ENCODE assay signal across 9 cellular contexts in the genomic region with DNA sequence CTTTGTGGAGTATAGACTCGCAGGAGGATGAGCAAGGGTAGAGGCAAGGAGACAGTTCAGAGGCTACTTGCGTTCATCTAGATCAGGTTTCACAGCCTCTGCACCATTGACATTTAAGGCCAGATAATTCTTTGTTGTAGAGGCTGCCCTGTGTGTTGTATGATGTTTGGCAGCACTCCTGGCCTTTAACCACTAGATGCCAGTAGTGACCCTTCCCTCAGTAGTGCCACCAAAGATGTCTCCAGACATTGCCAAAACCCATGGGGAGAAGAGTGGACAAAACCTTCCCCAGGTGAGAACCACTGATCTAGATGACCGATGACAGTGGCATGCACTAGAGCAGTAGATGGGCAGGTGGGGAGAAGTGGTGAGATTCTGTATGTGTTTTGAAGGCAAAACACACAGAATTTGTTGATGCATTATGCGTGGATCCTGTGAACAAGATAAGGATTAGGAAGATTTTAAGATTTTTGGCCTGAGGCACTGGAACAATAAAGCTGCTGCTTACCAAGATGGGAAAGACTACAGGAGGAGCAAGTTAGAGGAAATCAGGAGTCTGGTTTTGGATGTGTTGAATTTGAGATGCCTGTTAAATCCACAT. TPM values are rescaled to one million over a fixed set of nuclear protein-coding genes. Genes with fewer than 3 reads are reported as not detected.
DNase-seq lines count a peak whose midpoint lies in the region; ATAC-seq, FAIRE-seq and TF ChIP-seq lines count a peak whose summit lies in the region.
"Had no signal": no experiment of that assay in that cellular context is flagged by ENCODE, and none has a peak within 500 bp of the region (broad histone marks: within the 10 kb centered on the region; RNA-seq: fewer than 3 reads in every experiment).

No MANE protein-coding gene starts in this region.

- H3K4me1 Mint-ChIP-seq in activated CD4-positive, alpha-beta T cell treated with anti-CD3 and anti-CD28 coated beads for 36 hours: peaks cover 6% of the 10 kb centered on the region
- H3K4me1 Mint-ChIP-seq in neural crest cell: no peaks in the 10 kb centered on the region

- TF ChIP-seq CTCF in RWPE1 (conservative IDR thresholded peaks at IDR 0.05; ENCODE audit: low read depth) (peak; percentile 40; the same call in 1 of the 2 replicates), fibroblast of lung (conservative IDR thresholded peaks at IDR 0.05 in 1 of 2, IDR thresholded peaks at IDR 0.05 in 1 of 2; ENCODE audit: low read depth in 1 of 2, low read length in 2 of 2) (peak; percentile 35 to 55), neural crest cell (conservative IDR thresholded peaks at IDR 0.05) (peak; percentile 62)

- no peak overlapping the region for H3K4me3 ChIP-seq in fibroblast of lung (replicated peaks in 1 of 4; ENCODE audit: control extremely low read depth in 1 of 4, insufficient read depth in 1 of 4, low read depth in 3 of 4, low read length in 4 of 4)

- ATAC-seq in activated CD4-positive, alpha-beta T cell treated with anti-CD3 and anti-CD28 coated beads for 36 hours: peak; percentile 54
- no peak for ATAC-seq in GM21825 (IDR thresholded peaks at IDR 0.05; ENCODE audit: unreplicated experiment)

- H3K27me3 ChIP-seq in fibroblast of lung (ENCODE audit: control insufficient read depth, insufficient read depth, low read length): no peaks in the 10 kb centered on the region

- no peaks in the 10 kb centered on the region for H3K79me2 ChIP-seq in fibroblast of lung (ENCODE audit: control insufficient read depth, insufficient read depth, low read length)

- H3K9me3 ChIP-seq in fibroblast of lung (ENCODE audit: control insufficient read depth, insufficient read depth, low read depth, low read length): no peaks in the 10 kb centered on the region

- H3K9ac ChIP-seq in fibroblast of lung (ENCODE audit: insufficient read depth, low read length): no peak overlapping the region

- POLR2A ChIA-PET in activated CD4-positive, alpha-beta T cell treated with anti-CD3 and anti-CD28 coated beads for 36 hours (lab: Charles Lee): no interaction called here
- POLR2A ChIA-PET in RWPE1 (lab: Yijun Ruan, JAX; ENCODE audit: low non-redundant PET): no interaction called here

- peaks cover 11% of the 10 kb centered on the region for H3K27me3 Mint-ChIP-seq in activated CD4-positive, alpha-beta T cell treated with anti-CD3 and anti-CD28 coated beads for 36 hours
- H3K27me3 Mint-ChIP-seq in neural crest cell (ENCODE audit: low read depth): peaks cover 10% of the 10 kb centered on the region

- no peak overlapping the region for H3K4me3 Mint-ChIP-seq in activated CD4-positive, alpha-beta T cell treated with anti-CD3 and anti-CD28 coated beads for 36 hours
- no peak overlapping the region for H3K4me3 Mint-ChIP-seq in neural crest cell

- H3K27ac ChIP-seq in RWPE1 (no peak overlapping the region), fibroblast of lung (ENCODE audit: insufficient read depth, low read length) (no peak overlapping the region)

- intact Hi-C loops in activated CD4-positive, alpha-beta T cell treated with anti-CD3 and anti-CD28 coated beads for 36 hours (cut with DNase I, micrococcal nuclease): no loop called here

- H2AFZ ChIP-seq in fibroblast of lung (ENCODE audit: low read length): no peak overlapping the region

- H3K4me2 ChIP-seq in fibroblast of lung (ENCODE audit: extremely low read depth, insufficient read depth, low read length): no peak overlapping the region

- no peak overlapping the region for H3K27ac Mint-ChIP-seq in activated CD4-positive, alpha-beta T cell treated with anti-CD3 and anti-CD28 coated beads for 36 hours
- H3K27ac Mint-ChIP-seq in neural crest cell (ENCODE audit: unreplicated experiment): no peak overlapping the region

- peak; percentile 20 for DNase-seq in activated CD4-positive, alpha-beta T cell treated with anti-CD3 and anti-CD28 coated beads for 36 hours
- DNase-seq in activated CD4-positive, alpha-beta T cell treated with anti-CD3 and anti-CD28 coated beads for 1 hour: no peak
- peak; percentile 41 for DNase-seq in HTR-8/SVneo (ENCODE audit: insufficient read length, low spot score)
- DNase-seq in RWPE1 (ENCODE audit: low spot score): peak; percentile 37
- peak; percentile 11 to 42 for DNase-seq in fibroblast of lung (ENCODE audit: low read depth in 2 of 2)
- DNase-seq in neural crest cell (ENCODE audit: low read depth, low spot score): peak; percentile 9
- no peak for DNase-seq in NCI-H2227 (lab: John Stamatoyannopoulos, UW; ENCODE audit: unreplicated experiment)

- no peaks in the 10 kb centered on the region for H3K36me3 ChIP-seq in fibroblast of lung (ENCODE audit: control insufficient read depth, insufficient read depth, low read length)

- no peaks in the 10 kb centered on the region for H3K36me3 Mint-ChIP-seq in activated CD4-positive, alpha-beta T cell treated with anti-CD3 and anti-CD28 coated beads for 36 hours (ENCODE audit: low read depth)
- no peaks in the 10 kb centered on the region for H3K36me3 Mint-ChIP-seq in neural crest cell (ENCODE audit: low read depth)

- no peaks in the 10 kb centered on the region for H3K9me3 Mint-ChIP-seq in activated CD4-positive, alpha-beta T cell treated with anti-CD3 and anti-CD28 coated beads for 36 hours (ENCODE audit: low read depth)
- H3K9me3 Mint-ChIP-seq in neural crest cell: no peaks in the 10 kb centered on the region

- H3K4me1 ChIP-seq in fibroblast of lung (ENCODE audit: control insufficient read depth, extremely low read depth, insufficient read depth, low read length): no peaks in the 10 kb centered on the region

- CTCF ChIA-PET in activated CD4-positive, alpha-beta T cell treated with anti-CD3 and anti-CD28 coated beads for 36 hours (lab: Charles Lee): no interaction called here
- CTCF ChIA-PET in RWPE1 (lab: Yijun Ruan, JAX): interaction anchor here (0.7 kb wide), 1 partner anchor 130 kb away, joined by 3 read pairs; no protein-coding TSS in a partner anchor

- no peak for FAIRE-seq in HTR-8/SVneo (lab: Jason Lieb, UNC)
- FAIRE-seq: G401.6 had no signal

- no peaks in the 10 kb centered on the region for H4K20me1 ChIP-seq in fibroblast of lung (ENCODE audit: control insufficient read depth, extremely low read depth, insufficient read depth, low read length)

RNA-seq across cellular contexts. Expression of a gene that starts 9.9 kb away (rescaled TPM):
- 10 to 100 TPM; 28.1 to 32.0 TPM for total RNA-seq in activated CD4-positive, alpha-beta T cell treated with anti-CD3 and anti-CD28 coated beads for 36 hours
- total RNA-seq in fibroblast of lung: 21.5 and 22.3 TPM in 2 replicates
- polyA plus RNA-seq in fibroblast of lung: 14.2 and 15.4 TPM in 2 replicates
- polyA plus RNA-seq in fibroblast of lung (2012): 10.5 and 10.6 TPM in 2 replicates
- 5.4 and 10.6 TPM in 2 replicates for polyA minus RNA-seq in fibroblast of lung (ENCODE audit: low replicate concordance)
- total RNA-seq in neural crest cell: 38.2 and 40.2 TPM in 2 replicates

Comparison
In these comparisons a context has a peak if more than half of its experiments do, and no peak if none do; other contexts are left out.
1. DNase-seq: peak in activated CD4-positive, alpha-beta T cell treated with anti-CD3 and anti-CD28 coated beads for 36 hours (single experiment), HTR-8/SVneo (single experiment), RWPE1 (single experiment), fibroblast of lung (2 of 2) and neural crest cell (single experiment); none in activated CD4-positive, alpha-beta T cell treated with anti-CD3 and anti-CD28 coated beads for 1 hour (single experiment) and NCI-H2227 (single experiment).
2. Peak in every context shown above with its lines, with median percentiles within 50 percentile points of each other: CTCF ChIP-seq.